ENCODE assay signal across 18 cellular contexts in genomic region chr7:134062460-134062859, GRCh38.
A peak's percentile ranks its signal among the peaks of the same experiment; 100 is the strongest.
DNase-seq lines count a peak whose midpoint lies in the region; ATAC-seq, FAIRE-seq and TF ChIP-seq lines count a peak whose summit lies in the region.
"Had no signal": no experiment of that assay in that cellular context is flagged by ENCODE, and none has a peak within 500 bp of the region (broad histone marks: within the 10 kb centered on the region; RNA-seq: fewer than 3 reads in every experiment).

No MANE protein-coding gene starts in this region.

- no peaks in the 10 kb centered on the region for H3K9me3 ChIP-seq in right atrium auricular region
- H3K9me3 ChIP-seq in K562 (replicated peaks; ENCODE audit: control insufficient read depth, insufficient read depth, low read depth, low read length): no peaks in the 10 kb centered on the region
- H3K9me3 ChIP-seq in pancreas: no peaks in the 10 kb centered on the region
- H3K9me3 ChIP-seq in gastroesophageal sphincter: no peaks in the 10 kb centered on the region
- H3K9me3 ChIP-seq: BLaER1 had no signal

- CTCF ChIA-PET in K562 (lab: Yijun Ruan, JAX; ENCODE audit: low intra/inter-chr PET ratio): no interaction called here

- DNase-seq in Right ventricle myocardium inferior (ENCODE audit: missing footprints) (no peak), right atrium auricular region (ENCODE audit: low spot score) (no peak), K562 (ENCODE audit: extremely low read depth in 1 of 4, low spot score in 3 of 4) (peak in 2 of 4 experiments; percentile 55 to 80), left ventricle myocardium superior (no peak), pancreas (peak in 1 of 6 donors; percentile 25), NCI-H524 treated with DMSO at 0.1 percent for 48 hours (lab: John Stamatoyannopoulos, UW) (no peak)
- DNase-seq: CD4-positive, alpha-beta memory T cell; DMS153; DMS79 treated with DMSO at 0.1 percent for 48 hours; GF-D8; HCEC 1CT had no signal

- no peak; a peak in 1 of 4 replicates for TF ChIP-seq RAD21 in K562 (CRISPR knock-in tag; conservative IDR thresholded peaks at IDR 0.05 in 1 of 2, IDR thresholded peaks at IDR 0.05 in 1 of 2)

- no peaks in the 10 kb centered on the region for H3K27me3 ChIP-seq in right atrium auricular region
- no peaks in the 10 kb centered on the region for H3K27me3 ChIP-seq in K562 (ENCODE audit: control insufficient read depth in 2 of 2, insufficient read depth in 2 of 2, low read length in 2 of 2)
- no peaks in the 10 kb centered on the region for H3K27me3 ChIP-seq in pancreas
- no peaks in the 10 kb centered on the region for H3K27me3 ChIP-seq in gastroesophageal sphincter
- H3K27me3 ChIP-seq: BLaER1 had no signal

- no peak overlapping the region for H3K4me3 ChIP-seq in right atrium auricular region
- H3K4me3 ChIP-seq in K562: no peak overlapping the region
- H3K4me3 ChIP-seq in pancreas: no peak overlapping the region
- H3K4me3 ChIP-seq in gastroesophageal sphincter: no peak overlapping the region
- H3K4me3 ChIP-seq: BLaER1, GM23338 had no signal

- H3K36me3 ChIP-seq in right atrium auricular region (no peaks in the 10 kb centered on the region), K562 (ENCODE audit: control insufficient read depth, insufficient read depth, low read length) (no peaks in the 10 kb centered on the region), pancreas (no peaks in the 10 kb centered on the region), gastroesophageal sphincter (peaks cover 0 to 37% of the 10 kb centered on the region in 2 donors)

- POLR2A ChIA-PET in K562 (lab: Yijun Ruan, JAX): interaction anchor here (0.6 to 1.5 kb wide), 6 partner anchors 11 to 1574 kb away, joined by 3 to 7 read pairs (median 3); no protein-coding TSS in a partner anchor

- H3K79me2 ChIP-seq in K562 (ENCODE audit: control insufficient read depth, insufficient read depth, low read length): no peaks in the 10 kb centered on the region

- TF ChIP-seq CTCF in right atrium auricular region (IDR thresholded peaks at IDR 0.05): no peak
- TF ChIP-seq CTCF in K562 (IDR thresholded peaks at IDR 0.05 in 2 of 3, conservative IDR thresholded peaks at IDR 0.05 in 1 of 3; ENCODE audit: insufficient read depth in 2 of 3, low read depth in 1 of 3, low read length in 3 of 3): no peak
- TF ChIP-seq CTCF in pancreas (IDR thresholded peaks at IDR 0.05): no peak
- no peak for TF ChIP-seq CTCF in gastroesophageal sphincter (IDR thresholded peaks at IDR 0.05)

- WGBS in K562 (ENCODE audit: insufficient coverage, low coverage, missing lambda C conversion rate): 5% methylated on average over 4 of the region's 4 CpGs
- 75 to 80% methylated on average over 4 of the region's 4 CpGs for WGBS in pancreas, 2 donors
- WGBS in gastroesophageal sphincter (ENCODE audit: low coverage in 1 of 2), 2 donors: 80 to 100% methylated on average over 2 to 4 of the region's 4 CpGs

- no peak overlapping the region for H3K9ac ChIP-seq in K562 (ENCODE audit: insufficient read depth in 1 of 2, low read depth in 2 of 2, low read length in 2 of 2)
- H3K9ac ChIP-seq: BLaER1 had no signal

- TF ChIP-seq POLR2A in K562 (conservative IDR thresholded peaks at IDR 0.05) (no peak), gastroesophageal sphincter (IDR thresholded peaks at IDR 0.05) (no peak)

- in situ Hi-C loops in K562 (cut with MboI): no loop called here

- no TSS peak for BruUV-seq in K562 (replicated peaks; lab: Mats Ljungman, UMichigan)

- peak; percentile 14; the same call in 1 of the 2 replicates for TF ChIP-seq EP300 in K562 (IDR thresholded peaks at IDR 0.05; ENCODE audit: low read length)
- no peak for TF ChIP-seq EP300 in gastroesophageal sphincter (IDR thresholded peaks at IDR 0.05)

- no peaks in the 10 kb centered on the region for H4K20me1 ChIP-seq in K562 (replicated peaks; ENCODE audit: control insufficient read depth, insufficient read depth, low read length)
- H4K20me1 ChIP-seq: BLaER1 had no signal

- no peak overlapping the region for H3K4me2 ChIP-seq in K562 (ENCODE audit: insufficient read depth, low read length)
- H3K4me2 ChIP-seq: BLaER1, GM23338 had no signal

- ATAC-seq in Right ventricle myocardium inferior (peak; percentile 88), K562 (peak; percentile 87), left ventricle myocardium superior (peak; percentile 98), pancreas (peak in 3 of 4 donors; percentile 20 to 52 (median 38)), gastroesophageal sphincter (no peak), HG02588 (IDR thresholded peaks at IDR 0.05; ENCODE audit: unreplicated experiment) (no peak)
- ATAC-seq: GM23338 had no signal

- intact Hi-C loops in Right ventricle myocardium inferior (cut with DNase I): no loop called here
- intact Hi-C loops in K562 (cut with micrococcal nuclease): no loop called here
- intact Hi-C loops in left ventricle myocardium superior (cut with micrococcal nuclease): no loop called here
- intact Hi-C loops in pancreas (cut with DNase I): no loop called here

- H3K9me1 ChIP-seq in K562 (ENCODE audit: control insufficient read depth, insufficient read depth, low read length): no peaks in the 10 kb centered on the region

- H3K27ac ChIP-seq in right atrium auricular region (no peak overlapping the region), K562 (ENCODE audit: extremely low read depth, low read depth, low read length) (no peak overlapping the region), pancreas (no peak overlapping the region), gastroesophageal sphincter (no peak overlapping the region)
- H3K27ac ChIP-seq: 22Rv1, BLaER1 had no signal

- FAIRE-seq in K562 (lab: Jason Lieb, UNC) (peak; percentile 89), pancreas (lab: Jason Lieb, UNC) (no peak)
- FAIRE-seq: H54, HTR-8/SVneo had no signal

- H3K4me1 ChIP-seq in right atrium auricular region (peaks cover 0 to 11% of the 10 kb centered on the region in 2 donors), K562 (replicated peaks in 1 of 2; ENCODE audit: control insufficient read depth in 2 of 2, insufficient read depth in 2 of 2, low read length in 2 of 2) (peaks cover 0 to 13% of the 10 kb centered on the region in 2 experiments; a peak in 2 of 5 replicates), pancreas (peaks cover 0 to 3% (median 0%) of the 10 kb centered on the region in 3 donors), gastroesophageal sphincter (no peaks in the 10 kb centered on the region)
- H3K4me1 ChIP-seq: BLaER1 had no signal

- H2AFZ ChIP-seq in K562 (ENCODE audit: low read depth, low read length): no peak overlapping the region
- H2AFZ ChIP-seq: GM23338 had no signal

TF ChIP-seq in K562, 482 proteins besides CTCF, POLR2A, EP300 and RAD21 (continues in another document):
- TF ChIP-seq ZNF146 (CRISPR knock-in tag; IDR thresholded peaks at IDR 0.05; ENCODE audit: unreplicated experiment) (no peak), SAFB2 (IDR thresholded peaks at IDR 0.05; ENCODE audit: borderline replicate concordance, low read depth, low read length, severe bottlenecking) (no peak), NR4A1 (CRISPR knock-in tag; IDR thresholded peaks at IDR 0.05) (no peak), NR4A1 (tag; IDR thresholded peaks at IDR 0.05) (no peak), ZBTB11 (CRISPR knock-in tag; IDR thresholded peaks at IDR 0.05) (peak in 1 of 3 experiments; percentile 74; a peak in 2 of 6 replicates), JUND (IDR thresholded peaks at IDR 0.05; ENCODE audit: borderline replicate concordance, low read depth, low read length) (peak; percentile 74; the same call in 1 of the 2 replicates), JUND (tag; IDR thresholded peaks at IDR 0.05; ENCODE audit: borderline replicate concordance, low read depth, low read length) (peak; percentile 72; the same call in 1 of the 3 replicates), TAF1 (IDR thresholded peaks at IDR 0.05; ENCODE audit: control insufficient read depth, extremely low read depth, insufficient read depth, low read length, severe bottlenecking) (no peak), HNRNPUL1 (IDR thresholded peaks at IDR 0.05; ENCODE audit: low read length) (no peak), FOXA1 (IDR thresholded peaks at IDR 0.05; ENCODE audit: borderline replicate concordance) (no peak), SNRNP70 (optimal IDR thresholded peaks at IDR 0.05; ENCODE audit: low read depth, low read length) (no peak), ZNF445 (CRISPR knock-in tag; IDR thresholded peaks at IDR 0.05; ENCODE audit: low read depth) (no peak), U2AF2 (optimal IDR thresholded peaks at IDR 0.05; ENCODE audit: low read depth, low read length) (no peak), BHLHE40 (IDR thresholded peaks at IDR 0.05; ENCODE audit: low read length) (no peak), ZC3H8 (IDR thresholded peaks at IDR 0.05) (no peak), RUNX1 (IDR thresholded peaks at IDR 0.05; ENCODE audit: low read depth) (no peak), NFXL1 (CRISPR knock-in tag; IDR thresholded peaks at IDR 0.05) (no peak), ZFP36 (IDR thresholded peaks at IDR 0.05; ENCODE audit: low read depth, low read length, partially characterized antibody) (no peak)

Comparison
In these comparisons a context has a peak if more than half of its experiments do, and no peak if none do; other contexts are left out.
1. ATAC-seq: peak in Right ventricle myocardium inferior (single experiment), K562 (single experiment), left ventricle myocardium superior (single experiment) and pancreas (3 of 4); none in gastroesophageal sphincter (single experiment) and HG02588 (single experiment).